In genomic region chr17:8076502-8077266, GRCh38 we compare ENCODE assay signal across 31 cellular contexts. TPM values are rescaled to one million over a fixed set of nuclear protein-coding genes. Genes with fewer than 3 reads are reported as not detected.
"Had no signal": no experiment of that assay in that cellular context is flagged by ENCODE, and none has a peak within 500 bp of the region (broad histone marks: within the 10 kb centered on the region; RNA-seq: fewer than 3 reads in every experiment).

No MANE protein-coding gene starts in this region.

- H3K36me3 ChIP-seq: brain microvascular endothelial cell, MG63 had no signal

- DNase-seq: activated CD4-positive, alpha-beta T cell treated with anti-CD3 and anti-CD28 coated beads, Interleukin-2, amount 10 ng/mL, durations not matched to agents 24 days and 14 days; activated CD4-positive, alpha-beta T cell treated with anti-CD3 and anti-CD28 coated beads, Interleukin-2, amount 50 U/mL, for 4 hours; activated CD8-positive, alpha-beta T cell treated with anti-CD3 and anti-CD28 coated beads for 36 hours; activated gamma-delta T cell; activated naive CD4-positive, alpha-beta T cell treated with anti-CD3 and anti-CD28 coated beads for 36 hours; activated naive CD8-positive, alpha-beta T cell treated with anti-CD3 and anti-CD28 coated beads, Interleukin-2, amount 50 U/mL, for 24 hours; activated T-cell treated with anti-CD3 and anti-CD28 coated beads, Interleukin-2, amount 50 U/mL, for 24 hours; anterior cingulate cortex; brain microvascular endothelial cell; Kasumi-1; KBM-7; MG63; NCI-H1048; NCI-H1105 treated with DMSO at 0.1 percent for 48 hours; NCI-H1436; NCI-H1694; NCI-H1930; NCI-H2081 treated with DMSO at 0.1 percent for 48 hours; NCI-H226; NCI-H524 treated with DMSO at 0.1 percent for 48 hours; SIG-M5; T-cell; T-helper 17 cell had no signal

- ATAC-seq: activated CD8-positive, alpha-beta T cell treated with anti-CD3 and anti-CD28 coated beads for 36 hours; activated naive CD8-positive, alpha-beta T cell treated with anti-CD3 and anti-CD28 coated beads, Interleukin-2, amount 50 U/mL, for 24 hours; Panc1; SK-N-SH treated with all-trans-retinoic acid at 6 μM for 48 hours; T-cell; T-helper 17 cell had no signal

- H3K9me3 ChIP-seq: MG63 had no signal

- FAIRE-seq: TTC549 had no signal

- H3K27ac ChIP-seq: brain microvascular endothelial cell had no signal

- H3K4me3 ChIP-seq: MG63 had no signal

RNA-seq across cellular contexts. Expression of gene ALOX12B, which starts 10.8 kb away (rescaled TPM):
- total RNA-seq: RPMI7951, T-helper 17 cell had no signal

RNA-seq across cellular contexts. Expression of gene ALOX15B, which starts 37.8 kb away (rescaled TPM):
- total RNA-seq: activated CD4-positive, alpha-beta T cell treated with anti-CD3 and anti-CD28 coated beads, Interleukin-2, amount 10 ng/mL, durations not matched to agents 24 days and 14 days; activated CD8-positive, alpha-beta memory T cell treated with anti-CD3 and anti-CD28 coated beads for 36 hours; activated naive CD4-positive, alpha-beta T cell treated with anti-CD3 and anti-CD28 coated beads for 36 hours; activated T-helper 2 cell treated with anti-CD3 and anti-CD28 coated beads, Interferon-gamma antibody, Interleukin-2, Interleukin-4, amounts not matched to agents 10 μg/mL and 5 μg/mL and 100 μg/mL, durations not matched to agents 14 hours and 24 hours and 36 hours; NCI-H460; RPMI7951; T-helper 17 cell had no signal

RNA-seq across cellular contexts. Expression of gene ALOXE3, which starts 41.6 kb away (rescaled TPM):
- total RNA-seq: activated CD4-positive, alpha-beta T cell treated with anti-CD3 and anti-CD28 coated beads, Interleukin-2, amount 10 ng/mL, durations not matched to agents 24 days and 14 days; activated naive CD4-positive, alpha-beta T cell treated with anti-CD3 and anti-CD28 coated beads for 36 hours; activated T-helper 2 cell treated with anti-CD3 and anti-CD28 coated beads, Interferon-gamma antibody, Interleukin-2, Interleukin-4, amounts not matched to agents 10 μg/mL and 5 μg/mL and 100 μg/mL, durations not matched to agents 14 hours and 24 hours and 36 hours; NCI-H460; SK-MEL-5; T-helper 17 cell had no signal

RNA-seq across cellular contexts. Expression of gene HES7, which starts 47.2 kb away (rescaled TPM):
- total RNA-seq: SK-MEL-5, T-helper 17 cell had no signal
